ENCODE assay signal across 6 cellular contexts in genomic region chr13:22934744-22935523, GRCh38.
"Had no signal": no experiment of that assay in that cellular context is flagged by ENCODE, and none has a peak within 500 bp of the region (broad histone marks: within the 10 kb centered on the region; RNA-seq: fewer than 3 reads in every experiment).

No MANE protein-coding gene starts in this region.

- H3K27me3 Mint-ChIP-seq: IgD-negative memory B cell had no signal

- H3K4me3 ChIP-seq: K562 had no signal

- H3K4me3 Mint-ChIP-seq: IgD-negative memory B cell had no signal

- DNase-seq: IMR-90, KBM-7 had no signal

- H3K27ac Mint-ChIP-seq: IgD-negative memory B cell had no signal

- H3K36me3 Mint-ChIP-seq: IgD-negative memory B cell had no signal

- H3K4me1 Mint-ChIP-seq: IgD-negative memory B cell had no signal

- H3K27ac ChIP-seq: HL-60 had no signal

- H3K9me3 Mint-ChIP-seq: IgD-negative memory B cell had no signal

- FAIRE-seq: HepG2, K562 had no signal
